In the genomic region with DNA sequence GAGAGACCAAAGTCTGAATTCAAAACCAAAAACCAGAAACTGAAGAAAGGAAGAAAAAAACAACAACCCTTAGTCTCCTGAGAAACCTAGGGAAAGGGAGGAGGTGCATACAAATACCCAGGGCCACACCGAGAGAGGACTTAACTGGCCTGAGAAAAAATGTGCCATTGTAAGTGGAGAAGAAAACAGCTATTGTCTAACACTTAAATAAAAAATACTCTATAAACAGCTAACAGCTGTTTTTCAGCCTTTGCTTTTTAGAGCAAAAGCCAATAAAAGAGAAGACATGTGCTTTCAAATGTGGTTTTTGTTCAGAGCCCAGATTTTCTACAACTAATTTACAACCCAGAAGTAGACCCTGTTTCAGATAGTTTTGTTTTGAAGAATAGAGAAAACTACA, we compare ENCODE assay signal across 1 cellular context.
TF ChIP-seq lines count a peak whose summit lies in the region.

No MANE protein-coding gene starts in this region.

TF ChIP-seq in IMR-90, 13 proteins besides CTCF, POLR2A, EP300 and RAD21 (continued from another document):
- TF ChIP-seq RFX5 (IDR thresholded peaks at IDR 0.05; ENCODE audit: low read depth, low read length) (no peak), MAZ (IDR thresholded peaks at IDR 0.05; ENCODE audit: borderline replicate concordance, low read depth, low read length) (no peak), MXI1 (IDR thresholded peaks at IDR 0.05; ENCODE audit: borderline replicate concordance, low read depth, low read length) (no peak), RCOR1 (IDR thresholded peaks at IDR 0.05; ENCODE audit: insufficient replicate concordance, low read length) (no peak)
